16 cellular contexts compared by ENCODE assay signal in genomic region chr15:45183511-45183910, GRCh38. TPM values are rescaled to one million over a fixed set of nuclear protein-coding genes. Genes with fewer than 3 reads are reported as not detected.
A peak's percentile ranks its signal among the peaks of the same experiment; 100 is the strongest.
DNase-seq lines count a peak whose midpoint lies in the region; ATAC-seq and TF ChIP-seq lines count a peak whose summit lies in the region.
"Had no signal": no experiment of that assay in that cellular context is flagged by ENCODE, and none has a peak within 500 bp of the region (broad histone marks: within the 10 kb centered on the region; RNA-seq: fewer than 3 reads in every experiment).

No MANE protein-coding gene starts in this region.

- no CpG with 5 or more reads among the region's 2 CpGs for WGBS in mesendoderm (ENCODE audit: extremely low coverage, insufficient coverage, low lambda C conversion rate)

- no peaks in the 10 kb centered on the region for H3K27me3 ChIP-seq in BE2C
- H3K27me3 ChIP-seq in mesendoderm (ENCODE audit: insufficient read depth, low read length, poor library complexity), result peaks cover 4% of the 10 kb centered on the region
- H3K27me3 ChIP-seq: gastroesophageal sphincter had no signal

- H3K27ac ChIP-seq in mesendoderm (ENCODE audit: low read depth, low read length), result peak overlapping the region; percentile 28
- H3K27ac ChIP-seq: gastroesophageal sphincter, GM23248, neutrophil had no signal

- H3K9me3 ChIP-seq in BE2C, result no peaks in the 10 kb centered on the region
- H3K9me3 ChIP-seq: gastroesophageal sphincter, neutrophil had no signal

- ATAC-seq in GM18907 (IDR thresholded peaks at IDR 0.05; ENCODE audit: unreplicated experiment), result no peak
- ATAC-seq: gastroesophageal sphincter, left colon, T-cell had no signal

- no peak overlapping the region for H4K8ac ChIP-seq in mesendoderm (ENCODE audit: low read depth, low read length)

- DNase-seq in BE2C (no peak), DMS 273 treated with DMSO at 0.1 percent for 48 hours (lab: John Stamatoyannopoulos, UW) (peak; percentile 60), NCI-H524 treated with DMSO at 0.1 percent for 48 hours (lab: John Stamatoyannopoulos, UW) (peak; percentile 94), mesendoderm (no peak), erythroblast (lab: John Stamatoyannopoulos, UW) (no peak), mucosa of gallbladder (ENCODE audit: low spot score) (no peak)
- DNase-seq: activated CD4-positive, alpha-beta T cell treated with anti-CD3 and anti-CD28 coated beads for 48 hours; amygdala; GM23248; left colon; NCI-H2029; T-cell had no signal

- H3K23ac ChIP-seq in mesendoderm (ENCODE audit: low read length), result no peak overlapping the region

- H2BK120ac ChIP-seq in mesendoderm (ENCODE audit: low read depth, low read length), result no peak overlapping the region

- no peak overlapping the region for H3K9ac ChIP-seq in mesendoderm (ENCODE audit: low read length)
- H3K9ac ChIP-seq: GM23248 had no signal

- peaks cover 13% of the 10 kb centered on the region for H3K79me2 ChIP-seq in mesendoderm (ENCODE audit: control insufficient read depth, insufficient read depth, low read length)

- H2AK5ac ChIP-seq in mesendoderm (ENCODE audit: low read length), result no peak overlapping the region

- peaks cover 34% of the 10 kb centered on the region for H3K79me1 ChIP-seq in mesendoderm (ENCODE audit: low read length)

- peak overlapping the region; percentile 2 for H3K18ac ChIP-seq in mesendoderm (ENCODE audit: low read length)

- no peak for TF ChIP-seq CTCF in BE2C (IDR thresholded peaks at IDR 0.05; ENCODE audit: low read depth, low read length)

- H3K4me1 ChIP-seq in BE2C, result peaks cover 33% of the 10 kb centered on the region
- peaks cover 14% of the 10 kb centered on the region for H3K4me1 ChIP-seq in mesendoderm (ENCODE audit: control insufficient read depth, low read depth, low read length)

- H4K5ac ChIP-seq in mesendoderm (ENCODE audit: low read length), result no peak overlapping the region

- TF ChIP-seq POLR2A in erythroblast (IDR thresholded peaks at IDR 0.05; ENCODE audit: low read length), result no peak

- H3K4ac ChIP-seq in mesendoderm (ENCODE audit: low read depth, low read length), result no peak overlapping the region

- peaks cover 63% of the 10 kb centered on the region for H3K36me3 ChIP-seq in BE2C
- no peaks in the 10 kb centered on the region for H3K36me3 ChIP-seq in mesendoderm (ENCODE audit: control insufficient read depth, insufficient read depth, low read length)
- H3K36me3 ChIP-seq: gastroesophageal sphincter, neutrophil had no signal

- H3K4me3 ChIP-seq in BE2C (ENCODE audit: low read depth, low read length) (peak overlapping the region; percentile 99), mesendoderm (ENCODE audit: low read length) (no peak overlapping the region)
- H3K4me3 ChIP-seq: gastroesophageal sphincter, GM23248 had no signal

- H3K4me2 ChIP-seq in mesendoderm (ENCODE audit: low read length), result no peak overlapping the region

- H2BK15ac ChIP-seq in mesendoderm (replicated peaks; ENCODE audit: low read depth), result no peak overlapping the region

- no peak overlapping the region for H3K56ac ChIP-seq in mesendoderm (ENCODE audit: low read length)

- H2BK5ac ChIP-seq in mesendoderm (ENCODE audit: low read length), result no peak overlapping the region

RNA-seq across cellular contexts. Expression of gene SHF, which starts 4.3 kb away (rescaled TPM):
- 106 TPM for polyA plus RNA-seq in BE2C (2012; ENCODE audit: insufficient read depth, insufficient read length, low read depth)
- 19.6 TPM for polyA plus RNA-seq in mesendoderm (2013, experiment 1 of 2)
- 20.2 TPM for polyA plus RNA-seq in mesendoderm (2013, experiment 2 of 2)
- 10.4 TPM for total RNA-seq in mucosa of gallbladder

RNA-seq across cellular contexts. Expression of gene DUOX1, which starts 53.7 kb away (rescaled TPM):
- 1.4 TPM for polyA plus RNA-seq in BE2C (2012; ENCODE audit: insufficient read depth, insufficient read length, low read depth)
- polyA plus RNA-seq in mesendoderm (2013, experiment 1 of 2), result 0.18 TPM
- 0.08 TPM for polyA plus RNA-seq in mesendoderm (2013, experiment 2 of 2)
- total RNA-seq in mucosa of gallbladder, result 23.4 TPM
- total RNA-seq: temporal lobe had no signal

RNA-seq across cellular contexts. Expression of gene DUOXA1, which starts 53.8 kb away (rescaled TPM):
- not detected for polyA plus RNA-seq in BE2C (2012; ENCODE audit: insufficient read depth, insufficient read length, low read depth)
- polyA plus RNA-seq in mesendoderm (2013, experiment 1 of 2), result 0.14 TPM
- polyA plus RNA-seq in mesendoderm (2013, experiment 2 of 2), result 0.04 TPM
- 10.6 TPM for total RNA-seq in mucosa of gallbladder

Comparison
In these comparisons a context has a peak if more than half of its experiments do, and no peak if none do; other contexts are left out.
1. DNase-seq: peak in DMS 273 treated with DMSO at 0.1 percent for 48 hours (single experiment) and NCI-H524 treated with DMSO at 0.1 percent for 48 hours (single experiment); none in BE2C (single experiment), mesendoderm (single experiment), erythroblast (0 of 2) and mucosa of gallbladder (single experiment).